1 cellular context compared by ENCODE assay signal in genomic region chrX:153627675-153628111, GRCh38.
TF ChIP-seq lines count a peak whose summit lies in the region.

No MANE protein-coding gene starts in this region.

TF ChIP-seq in HepG2, 621 proteins besides CTCF, POLR2A, EP300 and RAD21 (continued from another document and continues in another):
- TF ChIP-seq ZNF556 (CRISPR knock-in tag; IDR thresholded peaks at IDR 0.05; ENCODE audit: borderline replicate concordance) (no peak), CCDC6 (CRISPR knock-in tag; IDR thresholded peaks at IDR 0.05) (peak; percentile 74; the same call in 1 of the 2 replicates), NAIF1 (CRISPR knock-in tag; IDR thresholded peaks at IDR 0.05; ENCODE audit: borderline replicate concordance) (peak; percentile 53; the same call in 1 of the 2 replicates), IRX3 (CRISPR knock-in tag; IDR thresholded peaks at IDR 0.05; ENCODE audit: borderline replicate concordance, low read depth) (peak; percentile 80; the same call in 1 of the 2 replicates), RFX3 (CRISPR knock-in tag; IDR thresholded peaks at IDR 0.05) (no peak), PBX3 (CRISPR knock-in tag; IDR thresholded peaks at IDR 0.05; ENCODE audit: borderline replicate concordance) (no peak), ZNF800 (CRISPR knock-in tag; IDR thresholded peaks at IDR 0.05) (no peak), ATF7 (IDR thresholded peaks at IDR 0.05) (no peak), ATF7 (CRISPR knock-in tag; IDR thresholded peaks at IDR 0.05) (no peak), ZNF562 (CRISPR knock-in tag; IDR thresholded peaks at IDR 0.05; ENCODE audit: borderline replicate concordance) (no peak), KLF6 (CRISPR knock-in tag; IDR thresholded peaks at IDR 0.05) (0 out of 2 replicates have a peak, but pooled peaks have one; percentile 31), ZNF263 (CRISPR knock-in tag; IDR thresholded peaks at IDR 0.05) (peak; percentile 47; the same call in 1 of the 2 replicates), HNRNPUL1 (IDR thresholded peaks at IDR 0.05; ENCODE audit: low read depth, low read length) (no peak), HIC2 (CRISPR knock-in tag; IDR thresholded peaks at IDR 0.05; ENCODE audit: low read depth) (peak; percentile 83; the same call in 1 of the 2 replicates), ISL2 (CRISPR knock-in tag; IDR thresholded peaks at IDR 0.05) (peak; percentile 75; the same call in 1 of the 2 replicates), ZSCAN21 (CRISPR knock-in tag; IDR thresholded peaks at IDR 0.05; ENCODE audit: borderline replicate concordance) (no peak; the same call in 1 of the 2 replicates), CCAR2 (optimal IDR thresholded peaks at IDR 0.05; ENCODE audit: low read depth, low read length) (no peak), TBX3 (IDR thresholded peaks at IDR 0.05; ENCODE audit: borderline replicate concordance) (no peak), KDM1A (CRISPR knock-in tag; IDR thresholded peaks at IDR 0.05) (no peak), HOXA5 (CRISPR knock-in tag; IDR thresholded peaks at IDR 0.05) (no peak; the same call in 1 of the 2 replicates), ZNF33A (CRISPR knock-in tag; IDR thresholded peaks at IDR 0.05; ENCODE audit: borderline replicate concordance) (peak; percentile 42; the same call in 1 of the 2 replicates), MTA3 (CRISPR knock-in tag; IDR thresholded peaks at IDR 0.05) (no peak), ZNF614 (CRISPR knock-in tag; IDR thresholded peaks at IDR 0.05; ENCODE audit: borderline replicate concordance) (peak; percentile 68; the same call in 1 of the 2 replicates), ZNF558 (CRISPR knock-in tag; IDR thresholded peaks at IDR 0.05; ENCODE audit: borderline replicate concordance) (no peak; the same call in 1 of the 2 replicates), MZF1 (CRISPR knock-in tag; IDR thresholded peaks at IDR 0.05; ENCODE audit: borderline replicate concordance) (no peak), ZNF354B (CRISPR knock-in tag; IDR thresholded peaks at IDR 0.05) (0 out of 2 replicates have a peak, but pooled peaks have one; percentile 46), NFKB2 (CRISPR knock-in tag; IDR thresholded peaks at IDR 0.05; ENCODE audit: borderline replicate concordance) (no peak), TRAFD1 (CRISPR knock-in tag; IDR thresholded peaks at IDR 0.05; ENCODE audit: borderline replicate concordance) (no peak), KDM5B (CRISPR knock-in tag; IDR thresholded peaks at IDR 0.05; ENCODE audit: borderline replicate concordance) (no peak), ZNF782 (CRISPR knock-in tag; IDR thresholded peaks at IDR 0.05; ENCODE audit: borderline replicate concordance) (no peak), NFIB (CRISPR knock-in tag; IDR thresholded peaks at IDR 0.05; ENCODE audit: borderline replicate concordance) (no peak), ATF7-NPFF (CRISPR knock-in tag; IDR thresholded peaks at IDR 0.05; ENCODE audit: low read depth) (peak; percentile 59; the same call in 1 of the 2 replicates), GABPB1 (CRISPR knock-in tag; IDR thresholded peaks at IDR 0.05) (peak; percentile 70; the same call in 1 of the 2 replicates), POGK (CRISPR knock-in tag; conservative IDR thresholded peaks at IDR 0.05) (no peak; the same call in 1 of the 2 replicates), NCOR1 (IDR thresholded peaks at IDR 0.05; ENCODE audit: borderline replicate concordance, low read length) (no peak), ZNF629 (CRISPR knock-in tag; conservative IDR thresholded peaks at IDR 0.05) (0 out of 2 replicates have a peak, but pooled peaks have one; percentile 25), ZNF274 (CRISPR knock-in tag; IDR thresholded peaks at IDR 0.05) (no peak), TERF1 (CRISPR knock-in tag; IDR thresholded peaks at IDR 0.05) (no peak), HOMEZ (CRISPR knock-in tag; IDR thresholded peaks at IDR 0.05; ENCODE audit: low read depth) (no peak), JUNB (CRISPR knock-in tag; IDR thresholded peaks at IDR 0.05; ENCODE audit: borderline replicate concordance) (no peak), HOXA9 (CRISPR knock-in tag; IDR thresholded peaks at IDR 0.05; ENCODE audit: borderline replicate concordance) (no peak), PATZ1 (CRISPR knock-in tag; IDR thresholded peaks at IDR 0.05) (peak; percentile 93), EEA1 (CRISPR knock-in tag; IDR thresholded peaks at IDR 0.05; ENCODE audit: borderline replicate concordance) (no peak; the same call in 1 of the 2 replicates), THAP8 (CRISPR knock-in tag; IDR thresholded peaks at IDR 0.05; ENCODE audit: borderline replicate concordance) (no peak), LRRFIP1 (CRISPR knock-in tag; conservative IDR thresholded peaks at IDR 0.05) (no peak)
